Comparison of ENCODE assay signal across 1 cellular context in genomic region chr3:185778069-185778468, GRCh38.
TF ChIP-seq lines count a peak whose summit lies in the region.

No MANE protein-coding gene starts in this region.

TF ChIP-seq in HEK293, 187 proteins besides CTCF, POLR2A, EP300 and RAD21 (continued from another document):
- no peak for TF ChIP-seq KLF17 (tag by site-specific recombination; IDR thresholded peaks at IDR 0.05)
- TF ChIP-seq ZFHX2 (tag by site-specific recombination; conservative IDR thresholded peaks at IDR 0.05), result peak; percentile 58
- no peak for TF ChIP-seq SP2 (tag by site-specific recombination; IDR thresholded peaks at IDR 0.05)
- no peak for TF ChIP-seq ZNF114 (tag by site-specific recombination; IDR thresholded peaks at IDR 0.05)
- TF ChIP-seq, protein P1, sequence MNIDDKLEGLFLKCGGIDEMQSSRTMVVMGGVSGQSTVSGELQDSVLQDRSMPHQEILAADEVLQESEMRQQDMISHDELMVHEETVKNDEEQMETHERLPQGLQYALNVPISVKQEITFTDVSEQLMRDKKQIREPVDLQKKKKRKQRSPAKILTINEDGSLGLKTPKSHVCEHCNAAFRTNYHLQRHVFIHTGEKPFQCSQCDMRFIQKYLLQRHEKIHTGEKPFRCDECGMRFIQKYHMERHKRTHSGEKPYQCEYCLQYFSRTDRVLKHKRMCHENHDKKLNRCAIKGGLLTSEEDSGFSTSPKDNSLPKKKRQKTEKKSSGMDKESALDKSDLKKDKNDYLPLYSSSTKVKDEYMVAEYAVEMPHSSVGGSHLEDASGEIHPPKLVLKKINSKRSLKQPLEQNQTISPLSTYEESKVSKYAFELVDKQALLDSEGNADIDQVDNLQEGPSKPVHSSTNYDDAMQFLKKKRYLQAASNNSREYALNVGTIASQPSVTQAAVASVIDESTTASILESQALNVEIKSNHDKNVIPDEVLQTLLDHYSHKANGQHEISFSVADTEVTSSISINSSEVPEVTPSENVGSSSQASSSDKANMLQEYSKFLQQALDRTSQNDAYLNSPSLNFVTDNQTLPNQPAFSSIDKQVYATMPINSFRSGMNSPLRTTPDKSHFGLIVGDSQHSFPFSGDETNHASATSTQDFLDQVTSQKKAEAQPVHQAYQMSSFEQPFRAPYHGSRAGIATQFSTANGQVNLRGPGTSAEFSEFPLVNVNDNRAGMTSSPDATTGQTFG (tag by site-specific recombination; IDR thresholded peaks at IDR 0.05; ENCODE audit: borderline replicate concordance), result no peak
- TF ChIP-seq EGR2 (tag by site-specific recombination; IDR thresholded peaks at IDR 0.05; ENCODE audit: low read depth), result peak; percentile 30; the same call in 1 of the 2 replicates
- no peak for TF ChIP-seq ZNF19 (tag by site-specific recombination; IDR thresholded peaks at IDR 0.05; ENCODE audit: low read depth)
- no peak for TF ChIP-seq INSM2 (tag by site-specific recombination; IDR thresholded peaks at IDR 0.05)
- TF ChIP-seq ZNF354C (tag by site-specific recombination; IDR thresholded peaks at IDR 0.05; ENCODE audit: borderline replicate concordance, low read depth), result no peak
- TF ChIP-seq ZNF394 (tag by site-specific recombination; IDR thresholded peaks at IDR 0.05; ENCODE audit: borderline replicate concordance), result peak; percentile 34; the same call in 1 of the 2 replicates
- no peak for TF ChIP-seq ZNF16 (tag by site-specific recombination; IDR thresholded peaks at IDR 0.05; ENCODE audit: low read depth)
TF ChIP-seq in HEK293: peak in this region for 6.
